Comparison of ENCODE assay signal across 17 cellular contexts in genomic region chr14:73262427-73263183, GRCh38. TPM values are rescaled to one million over a fixed set of nuclear protein-coding genes. Genes with fewer than 3 reads are reported as not detected.
DNase-seq lines count a peak whose midpoint lies in the region; ATAC-seq and TF ChIP-seq lines count a peak whose summit lies in the region.
"Had no signal": no experiment of that assay in that cellular context is flagged by ENCODE, and none has a peak within 500 bp of the region (broad histone marks: within the 10 kb centered on the region; RNA-seq: fewer than 3 reads in every experiment).

No MANE protein-coding gene starts in this region.

- CTCF ChIA-PET in activated CD4-positive, alpha-beta T cell treated with anti-CD3 and anti-CD28 coated beads for 36 hours (lab: Charles Lee): no interaction called here

- H3K27me3 Mint-ChIP-seq in activated CD4-positive, alpha-beta T cell treated with anti-CD3 and anti-CD28 coated beads for 36 hours: peaks cover 2% of the 10 kb centered on the region
- H3K27me3 Mint-ChIP-seq in CD14-positive monocyte (ENCODE audit: low read depth in 3 of 3) (peaks cover 0 to 7% (median 2%) of the 10 kb centered on the region in 3 donors), type B pancreatic cell (no peaks in the 10 kb centered on the region)
- H3K27me3 Mint-ChIP-seq: CD4-positive, alpha-beta memory T cell had no signal

- no peaks in the 10 kb centered on the region for H3K36me3 Mint-ChIP-seq in activated CD4-positive, alpha-beta T cell treated with anti-CD3 and anti-CD28 coated beads for 36 hours (ENCODE audit: low read depth)
- H3K36me3 Mint-ChIP-seq in CD14-positive monocyte: no peaks in the 10 kb centered on the region
- no peaks in the 10 kb centered on the region for H3K36me3 Mint-ChIP-seq in type B pancreatic cell
- H3K36me3 Mint-ChIP-seq: CD4-positive, alpha-beta memory T cell had no signal

- POLR2A ChIA-PET in activated CD4-positive, alpha-beta T cell treated with anti-CD3 and anti-CD28 coated beads for 36 hours (lab: Charles Lee): no interaction called here

- H3K27ac Mint-ChIP-seq in activated CD4-positive, alpha-beta T cell treated with anti-CD3 and anti-CD28 coated beads for 36 hours: no peak overlapping the region
- H3K27ac Mint-ChIP-seq in CD14-positive monocyte (no peak overlapping the region), type B pancreatic cell (no peak overlapping the region)
- H3K27ac Mint-ChIP-seq: B cell; CD4-positive, alpha-beta memory T cell had no signal

- TF ChIP-seq CTCF in CD14-positive monocyte (IDR thresholded peaks at IDR 0.05): no peak
- TF ChIP-seq CTCF in type B pancreatic cell (conservative IDR thresholded peaks at IDR 0.05): no peak

- H3K4me3 ChIP-seq in H7 (ENCODE audit: insufficient read depth, low read depth, low read length): no peak overlapping the region
- H3K4me3 ChIP-seq: K562 had no signal

- no peak for ATAC-seq in activated CD4-positive, alpha-beta T cell treated with anti-CD3 and anti-CD28 coated beads for 36 hours
- ATAC-seq in HG03520 (IDR thresholded peaks at IDR 0.05; ENCODE audit: unreplicated experiment): no peak
- ATAC-seq: HCT116, K562 had no signal

- intact Hi-C loops in activated CD4-positive, alpha-beta T cell treated with anti-CD3 and anti-CD28 coated beads for 36 hours (cut with DNase I, micrococcal nuclease): no loop called here
- intact Hi-C loops in CD14-positive monocyte (cut with micrococcal nuclease): no loop called here

- DNase-seq in activated CD4-positive, alpha-beta T cell treated with anti-CD3 and anti-CD28 coated beads for 36 hours: peak; percentile 2
- DNase-seq in activated CD4-positive, alpha-beta T cell treated with anti-CD3 and anti-CD28 coated beads, Interleukin-2, amount 50 U/mL, for 4 hours: no peak
- DNase-seq in CD14-positive monocyte (ENCODE audit: low spot score) (peak; percentile 42), H7 (peak; percentile 70), type B pancreatic cell (ENCODE audit: extremely low spot score, unreplicated experiment) (peak; percentile 66), NCI-H128 (lab: John Stamatoyannopoulos, UW; ENCODE audit: unreplicated experiment) (no peak)
- DNase-seq: 8988T; C1 segment of cervical spinal cord; CD4-positive, alpha-beta memory T cell; COR-L47; DND-41; GDM1 had no signal

- peaks cover 3% of the 10 kb centered on the region for H3K4me1 Mint-ChIP-seq in activated CD4-positive, alpha-beta T cell treated with anti-CD3 and anti-CD28 coated beads for 36 hours
- H3K4me1 Mint-ChIP-seq in CD14-positive monocyte: no peaks in the 10 kb centered on the region
- H3K4me1 Mint-ChIP-seq in type B pancreatic cell (ENCODE audit: unreplicated experiment): no peaks in the 10 kb centered on the region
- H3K4me1 Mint-ChIP-seq: CD4-positive, alpha-beta memory T cell had no signal

- H3K4me3 Mint-ChIP-seq in activated CD4-positive, alpha-beta T cell treated with anti-CD3 and anti-CD28 coated beads for 36 hours: no peak overlapping the region
- H3K4me3 Mint-ChIP-seq in CD14-positive monocyte (no peak overlapping the region), type B pancreatic cell (no peak overlapping the region)
- H3K4me3 Mint-ChIP-seq: B cell; CD4-positive, alpha-beta memory T cell had no signal

- H3K9me3 Mint-ChIP-seq in activated CD4-positive, alpha-beta T cell treated with anti-CD3 and anti-CD28 coated beads for 36 hours (ENCODE audit: low read depth): no peaks in the 10 kb centered on the region
- H3K9me3 Mint-ChIP-seq in CD14-positive monocyte (peaks cover 0 to 2% (median 0%) of the 10 kb centered on the region in 7 donors), type B pancreatic cell (no peaks in the 10 kb centered on the region)
- H3K9me3 Mint-ChIP-seq: CD4-positive, alpha-beta memory T cell had no signal

- H3K36me3 ChIP-seq in H7 (replicated peaks; ENCODE audit: control insufficient read depth, insufficient read depth, low read length): no peaks in the 10 kb centered on the region

- H3K27me3 ChIP-seq in H7 (ENCODE audit: control insufficient read depth, insufficient read depth, low read length): no peaks in the 10 kb centered on the region

RNA-seq across cellular contexts. Expression of gene PAPLN, which starts 25.3 kb away (rescaled TPM):
- total RNA-seq in activated CD4-positive, alpha-beta T cell treated with anti-CD3 and anti-CD28 coated beads for 36 hours: under 1 TPM; 0.21 to 0.30 TPM
- polyA plus RNA-seq in CD14-positive monocyte: under 1 TPM; 0.58 to 0.73 TPM
- 1.0 and 2.2 TPM in 2 replicates for total RNA-seq in H7 (2014; rRNA removed; shearing (Covaris generic))
- total RNA-seq in type B pancreatic cell (ENCODE audit: low replicate concordance): 0.99 and 2.0 TPM in 2 replicates
- total RNA-seq: H4 had no signal

Comparison
In these comparisons a context has a peak if more than half of its experiments do, and no peak if none do; other contexts are left out.
1. DNase-seq: peak in activated CD4-positive, alpha-beta T cell treated with anti-CD3 and anti-CD28 coated beads for 36 hours (single experiment), CD14-positive monocyte (single experiment), H7 (single experiment) and type B pancreatic cell (single experiment); none in activated CD4-positive, alpha-beta T cell treated with anti-CD3 and anti-CD28 coated beads, Interleukin-2, amount 50 U/mL, for 4 hours (0 of 2) and NCI-H128 (single experiment).